2 cellular contexts compared by ENCODE assay signal in the genomic region with DNA sequence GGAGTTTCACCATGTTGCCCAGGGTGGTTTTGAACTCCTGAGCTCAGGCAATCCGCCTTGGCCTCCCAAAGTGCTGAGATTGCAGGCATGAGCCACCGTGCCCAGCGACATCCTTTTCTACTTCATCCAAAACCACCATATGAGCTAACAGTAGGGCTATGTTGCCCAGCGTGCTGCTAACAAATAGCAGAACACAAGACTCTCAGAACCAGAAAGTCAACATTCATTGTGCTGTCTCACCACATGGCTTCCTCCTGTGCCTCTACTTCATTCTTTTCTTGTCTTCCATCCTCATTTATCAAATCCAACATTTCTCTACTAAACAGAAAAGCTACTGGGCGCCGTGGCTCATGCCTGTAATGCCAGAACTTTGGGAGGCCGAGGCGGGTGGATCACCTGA.
TF ChIP-seq lines count a peak whose summit lies in the region.

No MANE protein-coding gene starts in this region.

TF ChIP-seq in GM23338, 12 proteins besides CTCF, POLR2A, EP300 and RAD21 (continued from another document):
- TF ChIP-seq REST (IDR thresholded peaks at IDR 0.05; ENCODE audit: unreplicated experiment), result no peak
- TF ChIP-seq JUNB (IDR thresholded peaks at IDR 0.05; ENCODE audit: unreplicated experiment), result no peak
- TF ChIP-seq STAT1 (IDR thresholded peaks at IDR 0.05; ENCODE audit: unreplicated experiment), result no peak
- TF ChIP-seq ZNF331 (CRISPR knock-in tag; IDR thresholded peaks at IDR 0.05; ENCODE audit: low read depth), result no peak
- no peak for TF ChIP-seq ZNF114 (CRISPR knock-in tag; IDR thresholded peaks at IDR 0.05)
- no peak for TF ChIP-seq EZH2 (IDR thresholded peaks at IDR 0.05; ENCODE audit: low read depth, unreplicated experiment)
- TF ChIP-seq ZNF462 (CRISPR knock-in tag; IDR thresholded peaks at IDR 0.05), result no peak

TF ChIP-seq in WTC11, 78 proteins besides CTCF, POLR2A, EP300 and RAD21 (continued from another document):
- no peak for TF ChIP-seq GTF2I (CRISPR knock-in tag; conservative IDR thresholded peaks at IDR 0.05)
